ENCODE assay signal across 10 cellular contexts in genomic region chr20:17225891-17226409, GRCh38. TPM values are rescaled to one million over a fixed set of nuclear protein-coding genes. Genes with fewer than 3 reads are reported as not detected.
DNase-seq lines count a peak whose midpoint lies in the region; FAIRE-seq and TF ChIP-seq lines count a peak whose summit lies in the region.
"Had no signal": no experiment of that assay in that cellular context is flagged by ENCODE, and none has a peak within 500 bp of the region (broad histone marks: within the 10 kb centered on the region; RNA-seq: fewer than 3 reads in every experiment).

No MANE protein-coding gene starts in this region.

- no peak for FAIRE-seq in urothelium cell line (lab: Jason Lieb, UNC)
- no peak for FAIRE-seq in H54 (lab: Jason Lieb, UNC)

- peaks cover 96% of the 10 kb centered on the region for H3K27me3 Mint-ChIP-seq in mesothelial cell of epicardium (ENCODE audit: low read depth)

- H3K36me3 ChIP-seq in breast epithelium (no peaks in the 10 kb centered on the region), mammary epithelial cell (ENCODE audit: insufficient read depth, low read length) (no peaks in the 10 kb centered on the region)
- H3K36me3 ChIP-seq: BLaER1 treated with 17β-estradiol and CSF1 and Interleukin-3, amounts not matched to agents 10 nM and 100 nM had no signal

- no peaks in the 10 kb centered on the region for H3K36me3 Mint-ChIP-seq in mesothelial cell of epicardium

- H3K4me3 ChIP-seq in breast epithelium (peak overlapping the region; percentile 26 to 44 (median 41)), mammary epithelial cell (replicated peaks in 1 of 3; ENCODE audit: insufficient read depth in 1 of 3, low read depth in 2 of 3, low read length in 3 of 3) (no peak overlapping the region)
- H3K4me3 ChIP-seq: BLaER1 treated with 17β-estradiol and CSF1 and Interleukin-3, amounts not matched to agents 10 nM and 100 nM had no signal

- dilution Hi-C loops in mammary epithelial cell (cut with HindIII; ENCODE audit: low sequenced_read_pairs): no loop called here

- BruUV-seq in mammary epithelial cell (replicated peaks; lab: Mats Ljungman, UMichigan): no TSS peak

- no peak overlapping the region for H3K4me2 ChIP-seq in mammary epithelial cell (ENCODE audit: insufficient read depth, low read depth, low read length)
- H3K4me2 ChIP-seq: BLaER1 treated with 17β-estradiol and CSF1 and Interleukin-3, amounts not matched to agents 10 nM and 100 nM had no signal

- peaks cover 0 to 5% of the 10 kb centered on the region in 2 donors for H3K4me1 ChIP-seq in breast epithelium
- no peaks in the 10 kb centered on the region for H3K4me1 ChIP-seq in mammary epithelial cell (ENCODE audit: insufficient read depth, low read length)
- H3K4me1 ChIP-seq: BLaER1 treated with 17β-estradiol and CSF1 and Interleukin-3, amounts not matched to agents 10 nM and 100 nM had no signal

- H3K27ac ChIP-seq in breast epithelium: no peak overlapping the region
- H3K27ac ChIP-seq in mammary epithelial cell (ENCODE audit: insufficient read depth, low read depth, low read length): no peak overlapping the region
- H3K27ac ChIP-seq: BLaER1 treated with 17β-estradiol and CSF1 and Interleukin-3, amounts not matched to agents 10 nM and 100 nM had no signal

- 4% methylated on average over 22 of the region's 37 CpGs for WGBS in mammary epithelial cell (ENCODE audit: low coverage, missing lambda C conversion rate)

- in situ Hi-C loops in mammary epithelial cell (cut with MboI; ENCODE audit: low sequenced_read_pairs in 2 of 2): no loop called here

- DNase-seq in breast epithelium (ENCODE audit: low spot score in 2 of 2): peak in 1 of 2 donors; percentile 48
- DNase-seq in mammary epithelial cell: no peak
- peak; percentile 57 for DNase-seq in cerebellar cortex (ENCODE audit: low spot score)
- DNase-seq in mesothelial cell of epicardium (ENCODE audit: low spot score in 2 of 2, unreplicated experiment in 2 of 2): peak in 1 of 2 experiments; percentile 40
- peak; percentile 26 for DNase-seq in urothelium cell line (ENCODE audit: low spot score)
- DNase-seq in NCI-H526 treated with DMSO at 0.1 percent for 48 hours (lab: John Stamatoyannopoulos, UW): no peak
- no peak for DNase-seq in H54 (ENCODE audit: insufficient read length, low spot score)
- no peak for DNase-seq in medulla oblongata (ENCODE audit: extremely low spot score)
- DNase-seq: activated CD8-positive, alpha-beta memory T cell treated with anti-CD3 and anti-CD28 coated beads for 24 hours had no signal

- intact Hi-C loops in breast epithelium (cut with DNase I; ENCODE audit: low total_unique reads) (no loop called here), mammary epithelial cell (cut with micrococcal nuclease) (no loop called here)

- H3K27me3 ChIP-seq in breast epithelium (peaks cover 0 to 67% of the 10 kb centered on the region in 2 donors), mammary epithelial cell (ENCODE audit: insufficient read depth, low read length) (peaks cover 33% of the 10 kb centered on the region)

- no peaks in the 10 kb centered on the region for H3K9me3 Mint-ChIP-seq in mesothelial cell of epicardium

- H4K20me1 ChIP-seq in mammary epithelial cell (ENCODE audit: insufficient read depth, low read length): no peaks in the 10 kb centered on the region
- H4K20me1 ChIP-seq: BLaER1 treated with 17β-estradiol and CSF1 and Interleukin-3, amounts not matched to agents 10 nM and 100 nM had no signal

- H3K4me3 Mint-ChIP-seq in mesothelial cell of epicardium: peak overlapping the region; percentile 62

- peaks cover 20% of the 10 kb centered on the region for H3K4me1 Mint-ChIP-seq in mesothelial cell of epicardium

- H3K27ac Mint-ChIP-seq in mesothelial cell of epicardium: peak overlapping the region; percentile 21

- H3K9ac ChIP-seq in mammary epithelial cell (ENCODE audit: insufficient read depth, low read length): no peak overlapping the region
- H3K9ac ChIP-seq: BLaER1 treated with 17β-estradiol and CSF1 and Interleukin-3, amounts not matched to agents 10 nM and 100 nM had no signal

- no peaks in the 10 kb centered on the region for H3K9me3 ChIP-seq in breast epithelium
- H3K9me3 ChIP-seq in mammary epithelial cell (replicated peaks; ENCODE audit: insufficient read depth, low read length): no peaks in the 10 kb centered on the region

- CTCF ChIA-PET in mammary epithelial cell (lab: Charles Lee; ENCODE audit: low non-redundant PET): no interaction called here

- TF ChIP-seq POLR2A in breast epithelium (IDR thresholded peaks at IDR 0.05) (no peak), H54 (IDR thresholded peaks at IDR 0.05; ENCODE audit: low read depth, low read length) (no peak)

- no peak overlapping the region for H2AFZ ChIP-seq in mammary epithelial cell (ENCODE audit: low read depth, low read length)

- TF ChIP-seq CTCF in breast epithelium (IDR thresholded peaks at IDR 0.05): no peak
- no peak for TF ChIP-seq CTCF in mammary epithelial cell (conservative IDR thresholded peaks at IDR 0.05 in 1 of 2, IDR thresholded peaks at IDR 0.05 in 1 of 2; ENCODE audit: extremely low read depth in 1 of 2, insufficient read depth in 1 of 2, low read depth in 1 of 2, low read length in 2 of 2)
- no peak for TF ChIP-seq CTCF in mesothelial cell of epicardium (IDR thresholded peaks at IDR 0.05; ENCODE audit: unreplicated experiment)

- no peaks in the 10 kb centered on the region for H3K79me2 ChIP-seq in mammary epithelial cell (ENCODE audit: insufficient read depth, low read length)

RNA-seq across cellular contexts. Expression of gene PCSK2, which starts 0.9 kb away (rescaled TPM):
- total RNA-seq in breast epithelium: under 1 TPM in 1 of 3 donors, not detected in 2; 0.16 TPM
- total RNA-seq in mammary epithelial cell: not detected
- not detected for polyA plus RNA-seq in mammary epithelial cell
- polyA minus RNA-seq in mammary epithelial cell: not detected
- 0.29 to 0.38 TPM (median 0.35 TPM) in 3 replicates for total RNA-seq in mesothelial cell of epicardium

Comparison
In these comparisons a context has a peak if more than half of its experiments do, and no peak if none do; other contexts are left out.
1. H3K4me3 ChIP-seq: peak in breast epithelium (3 of 3); none in mammary epithelial cell (0 of 3).
2. DNase-seq: peak in cerebellar cortex (single experiment) and urothelium cell line (single experiment); none in mammary epithelial cell (single experiment), NCI-H526 treated with DMSO at 0.1 percent for 48 hours (single experiment), H54 (single experiment) and medulla oblongata (single experiment).